In genomic region chr18:79951545-79952456, GRCh38 we compare ENCODE assay signal across 7 cellular contexts. TPM values are rescaled to one million over a fixed set of nuclear protein-coding genes. Genes with fewer than 3 reads are reported as not detected.
DNase-seq lines count a peak whose midpoint lies in the region; ATAC-seq and TF ChIP-seq lines count a peak whose summit lies in the region.

TSS of gene SLC66A2 (minus strand) at chr18:79951653. CDS start at chr18:79950926, 727 bp downstream.

- peak within 1 kb of the TSS; percentile 96 for H3K4me2 ChIP-seq in smooth muscle cell

- peak within 1 kb of the TSS; percentile 83 for H3K4me3 ChIP-seq in smooth muscle cell

- H2AFZ ChIP-seq in smooth muscle cell (ENCODE audit: low read depth): peak within 1 kb of the TSS; percentile 87

- peaks cover 15% of the 10 kb centered on the region for H3K4me1 ChIP-seq in smooth muscle cell (ENCODE audit: low read depth)

- H3K79me2 ChIP-seq in smooth muscle cell (ENCODE audit: low read depth): peaks cover 40% of the 10 kb centered on the region

- TF ChIP-seq CTCF in VCaP (conservative IDR thresholded peaks at IDR 0.05) (0 out of 2 replicates have a peak, but pooled peaks have one; percentile 7), smooth muscle cell (IDR thresholded peaks at IDR 0.05; ENCODE audit: borderline replicate concordance, insufficient read depth, poor library complexity, severe bottlenecking) (no peak)

- H3K27ac ChIP-seq in VCaP: peak within 1 kb of the TSS; percentile 75; the same call in 1 of the 2 replicates
- peak within 1 kb of the TSS; percentile 15 for H3K27ac ChIP-seq in smooth muscle cell (ENCODE audit: low read depth)

- peaks cover 38% of the 10 kb centered on the region for H4K20me1 ChIP-seq in smooth muscle cell (ENCODE audit: low read depth)

- peak within 1 kb of the TSS; percentile 89 for H3K9ac ChIP-seq in smooth muscle cell (ENCODE audit: low read depth)

- H3K9me3 ChIP-seq in smooth muscle cell (replicated peaks; ENCODE audit: low read depth): no peaks in the 10 kb centered on the region

- no peaks in the 10 kb centered on the region for H3F3A ChIP-seq in smooth muscle cell (ENCODE audit: low read depth)

- no peaks in the 10 kb centered on the region for H3K36me3 ChIP-seq in smooth muscle cell (ENCODE audit: low read depth)

- in situ Hi-C loops in T47D (cut with HindIII; ENCODE audit: low pct_unique_long_range_greater_than_20kb, low sequenced_read_pairs): no loop called here

- WGBS in smooth muscle cell (ENCODE audit: low lambda C conversion rate): under 1% methylated on average over 58 of the region's 127 CpGs

- ATAC-seq in GM18498 (IDR thresholded peaks at IDR 0.05; ENCODE audit: unreplicated experiment) (peak; percentile 89), HG02798 (IDR thresholded peaks at IDR 0.05; ENCODE audit: poor library complexity, unreplicated experiment) (peak; percentile 90)

- DNase-seq in NCI-H2107 (lab: John Stamatoyannopoulos, UW) (peak; percentile 83), T47D (ENCODE audit: low read depth in 1 of 2, low spot score in 1 of 2) (peak; percentile 72 to 87), iPS-NIHi7 (ENCODE audit: extremely low spot score) (peak; percentile 89), smooth muscle cell (lab: John Stamatoyannopoulos, UW; ENCODE audit: unreplicated experiment) (peak; percentile 84)

- no peaks in the 10 kb centered on the region for H3K27me3 ChIP-seq in smooth muscle cell (ENCODE audit: low read depth)

RNA-seq across cellular contexts. Expression of gene SLC66A2, which starts in this region (rescaled TPM):
- total RNA-seq in smooth muscle cell: 21.2 and 23.6 TPM in 2 replicates
- 37.2 and 37.9 TPM in 2 replicates for polyA plus RNA-seq in smooth muscle cell

Comparison
In these comparisons a context has a peak if more than half of its experiments do, and no peak if none do; other contexts are left out.
1. Peak in every context shown above with its lines: DNase-seq, ATAC-seq, H3K4me3 ChIP-seq and H3K27ac ChIP-seq.